2 cellular contexts compared by ENCODE assay signal in the genomic region with DNA sequence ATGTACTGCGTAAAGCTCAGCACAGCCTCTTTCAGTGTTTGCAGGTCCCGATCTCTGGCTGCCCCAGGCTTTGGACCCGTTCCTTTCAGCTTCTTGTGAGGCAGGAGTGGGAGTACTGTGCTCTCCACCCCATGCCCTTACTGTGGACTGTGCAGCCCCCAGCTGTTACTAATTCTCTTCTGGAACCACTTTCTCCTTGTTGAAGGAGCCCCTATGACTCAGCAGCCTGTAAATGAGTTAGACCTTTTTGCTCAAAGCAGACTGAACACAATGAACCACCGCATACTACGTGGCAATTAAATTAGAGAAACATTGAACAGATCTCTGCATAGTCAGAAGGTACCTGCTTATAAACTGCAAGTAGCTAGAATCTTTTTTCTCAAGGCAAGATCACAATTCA.
TF ChIP-seq lines count a peak whose summit lies in the region.

No MANE protein-coding gene starts in this region.

TF ChIP-seq in GM23338, 12 proteins besides CTCF, POLR2A, EP300 and RAD21 (continued from another document):
- no peak for TF ChIP-seq STAT1 (IDR thresholded peaks at IDR 0.05; ENCODE audit: unreplicated experiment)
- no peak for TF ChIP-seq NANOG (IDR thresholded peaks at IDR 0.05; ENCODE audit: borderline replicate concordance)
- no peak for TF ChIP-seq ZNF114 (CRISPR knock-in tag; IDR thresholded peaks at IDR 0.05)
- TF ChIP-seq, protein P1, sequence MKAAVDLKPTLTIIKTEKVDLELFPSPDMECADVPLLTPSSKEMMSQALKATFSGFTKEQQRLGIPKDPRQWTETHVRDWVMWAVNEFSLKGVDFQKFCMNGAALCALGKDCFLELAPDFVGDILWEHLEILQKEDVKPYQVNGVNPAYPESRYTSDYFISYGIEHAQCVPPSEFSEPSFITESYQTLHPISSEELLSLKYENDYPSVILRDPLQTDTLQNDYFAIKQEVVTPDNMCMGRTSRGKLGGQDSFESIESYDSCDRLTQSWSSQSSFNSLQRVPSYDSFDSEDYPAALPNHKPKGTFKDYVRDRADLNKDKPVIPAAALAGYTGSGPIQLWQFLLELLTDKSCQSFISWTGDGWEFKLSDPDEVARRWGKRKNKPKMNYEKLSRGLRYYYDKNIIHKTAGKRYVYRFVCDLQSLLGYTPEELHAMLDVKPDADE (IDR thresholded peaks at IDR 0.05), result no peak
- TF ChIP-seq, protein P2, sequence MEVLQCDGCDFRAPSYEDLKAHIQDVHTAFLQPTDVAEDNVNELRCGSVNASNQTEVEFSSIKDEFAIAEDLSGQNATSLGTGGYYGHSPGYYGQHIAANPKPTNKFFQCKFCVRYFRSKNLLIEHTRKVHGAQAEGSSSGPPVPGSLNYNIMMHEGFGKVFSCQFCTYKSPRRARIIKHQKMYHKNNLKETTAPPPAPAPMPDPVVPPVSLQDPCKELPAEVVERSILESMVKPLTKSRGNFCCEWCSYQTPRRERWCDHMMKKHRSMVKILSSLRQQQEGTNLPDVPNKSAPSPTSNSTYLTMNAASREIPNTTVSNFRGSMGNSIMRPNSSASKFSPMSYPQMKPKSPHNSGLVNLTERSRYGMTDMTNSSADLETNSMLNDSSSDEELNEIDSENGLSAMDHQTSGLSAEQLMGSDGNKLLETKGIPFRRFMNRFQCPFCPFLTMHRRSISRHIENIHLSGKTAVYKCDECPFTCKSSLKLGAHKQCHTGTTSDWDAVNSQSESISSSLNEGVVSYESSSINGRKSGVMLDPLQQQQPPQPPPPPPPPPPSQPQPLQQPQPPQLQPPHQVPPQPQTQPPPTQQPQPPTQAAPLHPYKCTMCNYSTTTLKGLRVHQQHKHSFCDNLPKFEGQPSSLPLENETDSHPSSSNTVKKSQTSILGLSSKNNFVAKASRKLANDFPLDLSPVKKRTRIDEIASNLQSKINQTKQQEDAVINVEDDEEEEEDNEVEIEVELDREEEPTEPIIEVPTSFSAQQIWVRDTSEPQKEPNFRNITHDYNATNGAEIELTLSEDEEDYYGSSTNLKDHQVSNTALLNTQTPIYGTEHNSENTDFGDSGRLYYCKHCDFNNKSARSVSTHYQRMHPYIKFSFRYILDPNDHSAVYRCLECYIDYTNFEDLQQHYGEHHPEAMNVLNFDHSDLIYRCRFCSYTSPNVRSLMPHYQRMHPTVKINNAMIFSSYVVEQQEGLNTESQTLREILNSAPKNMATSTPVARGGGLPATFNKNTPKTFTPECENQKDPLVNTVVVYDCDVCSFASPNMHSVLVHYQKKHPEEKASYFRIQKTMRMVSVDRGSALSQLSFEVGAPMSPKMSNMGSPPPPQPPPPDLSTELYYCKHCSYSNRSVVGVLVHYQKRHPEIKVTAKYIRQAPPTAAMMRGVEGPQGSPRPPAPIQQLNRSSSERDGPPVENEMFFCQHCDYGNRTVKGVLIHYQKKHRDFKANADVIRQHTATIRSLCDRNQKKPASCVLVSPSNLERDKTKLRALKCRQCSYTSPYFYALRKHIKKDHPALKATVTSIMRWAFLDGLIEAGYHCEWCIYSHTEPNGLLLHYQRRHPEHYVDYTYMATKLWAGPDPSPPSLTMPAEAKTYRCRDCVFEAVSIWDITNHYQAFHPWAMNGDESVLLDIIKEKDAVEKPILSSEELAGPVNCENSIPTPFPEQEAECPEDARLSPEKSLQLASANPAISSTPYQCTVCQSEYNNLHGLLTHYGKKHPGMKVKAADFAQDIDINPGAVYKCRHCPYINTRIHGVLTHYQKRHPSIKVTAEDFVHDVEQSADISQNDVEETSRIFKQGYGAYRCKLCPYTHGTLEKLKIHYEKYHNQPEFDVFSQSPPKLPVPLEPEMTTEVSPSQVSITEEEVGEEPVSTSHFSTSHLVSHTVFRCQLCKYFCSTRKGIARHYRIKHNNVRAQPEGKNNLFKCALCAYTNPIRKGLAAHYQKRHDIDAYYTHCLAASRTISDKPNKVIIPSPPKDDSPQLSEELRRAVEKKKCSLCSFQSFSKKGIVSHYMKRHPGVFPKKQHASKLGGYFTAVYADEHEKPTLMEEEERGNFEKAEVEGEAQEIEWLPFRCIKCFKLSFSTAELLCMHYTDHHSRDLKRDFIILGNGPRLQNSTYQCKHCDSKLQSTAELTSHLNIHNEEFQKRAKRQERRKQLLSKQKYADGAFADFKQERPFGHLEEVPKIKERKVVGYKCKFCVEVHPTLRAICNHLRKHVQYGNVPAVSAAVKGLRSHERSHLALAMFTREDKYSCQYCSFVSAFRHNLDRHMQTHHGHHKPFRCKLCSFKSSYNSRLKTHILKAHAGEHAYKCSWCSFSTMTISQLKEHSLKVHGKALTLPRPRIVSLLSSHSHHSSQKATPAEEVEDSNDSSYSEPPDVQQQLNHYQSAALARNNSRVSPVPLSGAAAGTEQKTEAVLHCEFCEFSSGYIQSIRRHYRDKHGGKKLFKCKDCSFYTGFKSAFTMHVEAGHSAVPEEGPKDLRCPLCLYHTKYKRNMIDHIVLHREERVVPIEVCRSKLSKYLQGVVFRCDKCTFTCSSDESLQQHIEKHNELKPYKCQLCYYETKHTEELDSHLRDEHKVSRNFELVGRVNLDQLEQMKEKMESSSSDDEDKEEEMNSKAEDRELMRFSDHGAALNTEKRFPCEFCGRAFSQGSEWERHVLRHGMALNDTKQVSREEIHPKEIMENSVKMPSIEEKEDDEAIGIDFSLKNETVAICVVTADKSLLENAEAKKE (CRISPR knock-in tag; IDR thresholded peaks at IDR 0.05), result no peak
- TF ChIP-seq, protein P3, sequence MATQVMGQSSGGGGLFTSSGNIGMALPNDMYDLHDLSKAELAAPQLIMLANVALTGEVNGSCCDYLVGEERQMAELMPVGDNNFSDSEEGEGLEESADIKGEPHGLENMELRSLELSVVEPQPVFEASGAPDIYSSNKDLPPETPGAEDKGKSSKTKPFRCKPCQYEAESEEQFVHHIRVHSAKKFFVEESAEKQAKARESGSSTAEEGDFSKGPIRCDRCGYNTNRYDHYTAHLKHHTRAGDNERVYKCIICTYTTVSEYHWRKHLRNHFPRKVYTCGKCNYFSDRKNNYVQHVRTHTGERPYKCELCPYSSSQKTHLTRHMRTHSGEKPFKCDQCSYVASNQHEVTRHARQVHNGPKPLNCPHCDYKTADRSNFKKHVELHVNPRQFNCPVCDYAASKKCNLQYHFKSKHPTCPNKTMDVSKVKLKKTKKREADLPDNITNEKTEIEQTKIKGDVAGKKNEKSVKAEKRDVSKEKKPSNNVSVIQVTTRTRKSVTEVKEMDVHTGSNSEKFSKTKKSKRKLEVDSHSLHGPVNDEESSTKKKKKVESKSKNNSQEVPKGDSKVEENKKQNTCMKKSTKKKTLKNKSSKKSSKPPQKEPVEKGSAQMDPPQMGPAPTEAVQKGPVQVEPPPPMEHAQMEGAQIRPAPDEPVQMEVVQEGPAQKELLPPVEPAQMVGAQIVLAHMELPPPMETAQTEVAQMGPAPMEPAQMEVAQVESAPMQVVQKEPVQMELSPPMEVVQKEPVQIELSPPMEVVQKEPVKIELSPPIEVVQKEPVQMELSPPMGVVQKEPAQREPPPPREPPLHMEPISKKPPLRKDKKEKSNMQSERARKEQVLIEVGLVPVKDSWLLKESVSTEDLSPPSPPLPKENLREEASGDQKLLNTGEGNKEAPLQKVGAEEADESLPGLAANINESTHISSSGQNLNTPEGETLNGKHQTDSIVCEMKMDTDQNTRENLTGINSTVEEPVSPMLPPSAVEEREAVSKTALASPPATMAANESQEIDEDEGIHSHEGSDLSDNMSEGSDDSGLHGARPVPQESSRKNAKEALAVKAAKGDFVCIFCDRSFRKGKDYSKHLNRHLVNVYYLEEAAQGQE (IDR thresholded peaks at IDR 0.05; ENCODE audit: unreplicated experiment), result no peak
- TF ChIP-seq JUNB (IDR thresholded peaks at IDR 0.05; ENCODE audit: unreplicated experiment), result no peak
- TF ChIP-seq POLR2AphosphoS5 (IDR thresholded peaks at IDR 0.05; ENCODE audit: low read depth), result no peak

TF ChIP-seq in WTC11, 78 proteins besides CTCF, POLR2A, EP300 and RAD21 (continued from another document):
- no peak for TF ChIP-seq ATF6 (CRISPR knock-in tag; IDR thresholded peaks at IDR 0.05)
- TF ChIP-seq, protein P4, sequence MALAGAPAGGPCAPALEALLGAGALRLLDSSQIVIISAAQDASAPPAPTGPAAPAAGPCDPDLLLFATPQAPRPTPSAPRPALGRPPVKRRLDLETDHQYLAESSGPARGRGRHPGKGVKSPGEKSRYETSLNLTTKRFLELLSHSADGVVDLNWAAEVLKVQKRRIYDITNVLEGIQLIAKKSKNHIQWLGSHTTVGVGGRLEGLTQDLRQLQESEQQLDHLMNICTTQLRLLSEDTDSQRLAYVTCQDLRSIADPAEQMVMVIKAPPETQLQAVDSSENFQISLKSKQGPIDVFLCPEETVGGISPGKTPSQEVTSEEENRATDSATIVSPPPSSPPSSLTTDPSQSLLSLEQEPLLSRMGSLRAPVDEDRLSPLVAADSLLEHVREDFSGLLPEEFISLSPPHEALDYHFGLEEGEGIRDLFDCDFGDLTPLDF (CRISPR knock-in tag; IDR thresholded peaks at IDR 0.05), result no peak
- no peak for TF ChIP-seq RELA (CRISPR knock-in tag; IDR thresholded peaks at IDR 0.05; ENCODE audit: borderline replicate concordance)
- TF ChIP-seq ZNF263 (CRISPR knock-in tag; IDR thresholded peaks at IDR 0.05; ENCODE audit: low read depth), result no peak
- TF ChIP-seq, protein P5, sequence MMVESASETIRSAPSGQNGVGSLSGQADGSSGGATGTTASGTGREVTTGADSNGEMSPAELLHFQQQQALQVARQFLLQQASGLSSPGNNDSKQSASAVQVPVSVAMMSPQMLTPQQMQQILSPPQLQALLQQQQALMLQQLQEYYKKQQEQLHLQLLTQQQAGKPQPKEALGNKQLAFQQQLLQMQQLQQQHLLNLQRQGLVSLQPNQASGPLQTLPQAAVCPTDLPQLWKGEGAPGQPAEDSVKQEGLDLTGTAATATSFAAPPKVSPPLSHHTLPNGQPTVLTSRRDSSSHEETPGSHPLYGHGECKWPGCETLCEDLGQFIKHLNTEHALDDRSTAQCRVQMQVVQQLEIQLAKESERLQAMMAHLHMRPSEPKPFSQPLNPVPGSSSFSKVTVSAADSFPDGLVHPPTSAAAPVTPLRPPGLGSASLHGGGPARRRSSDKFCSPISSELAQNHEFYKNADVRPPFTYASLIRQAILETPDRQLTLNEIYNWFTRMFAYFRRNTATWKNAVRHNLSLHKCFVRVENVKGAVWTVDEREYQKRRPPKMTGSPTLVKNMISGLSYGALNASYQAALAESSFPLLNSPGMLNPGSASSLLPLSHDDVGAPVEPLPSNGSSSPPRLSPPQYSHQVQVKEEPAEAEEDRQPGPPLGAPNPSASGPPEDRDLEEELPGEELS (CRISPR knock-in tag; IDR thresholded peaks at IDR 0.05), result no peak
- no peak for TF ChIP-seq IRF2 (CRISPR knock-in tag; IDR thresholded peaks at IDR 0.05; ENCODE audit: borderline replicate concordance, low read depth)
- TF ChIP-seq SMAD3 (CRISPR knock-in tag; IDR thresholded peaks at IDR 0.05; ENCODE audit: borderline replicate concordance), result no peak
- TF ChIP-seq GRHL2 (CRISPR knock-in tag; IDR thresholded peaks at IDR 0.05; ENCODE audit: insufficient replicate concordance, severe bottlenecking), result no peak
- no peak for TF ChIP-seq NFATC4 (CRISPR knock-in tag; IDR thresholded peaks at IDR 0.05)
- no peak for TF ChIP-seq OVOL2 (CRISPR knock-in tag; IDR thresholded peaks at IDR 0.05; ENCODE audit: borderline replicate concordance)
- TF ChIP-seq, protein P6, sequence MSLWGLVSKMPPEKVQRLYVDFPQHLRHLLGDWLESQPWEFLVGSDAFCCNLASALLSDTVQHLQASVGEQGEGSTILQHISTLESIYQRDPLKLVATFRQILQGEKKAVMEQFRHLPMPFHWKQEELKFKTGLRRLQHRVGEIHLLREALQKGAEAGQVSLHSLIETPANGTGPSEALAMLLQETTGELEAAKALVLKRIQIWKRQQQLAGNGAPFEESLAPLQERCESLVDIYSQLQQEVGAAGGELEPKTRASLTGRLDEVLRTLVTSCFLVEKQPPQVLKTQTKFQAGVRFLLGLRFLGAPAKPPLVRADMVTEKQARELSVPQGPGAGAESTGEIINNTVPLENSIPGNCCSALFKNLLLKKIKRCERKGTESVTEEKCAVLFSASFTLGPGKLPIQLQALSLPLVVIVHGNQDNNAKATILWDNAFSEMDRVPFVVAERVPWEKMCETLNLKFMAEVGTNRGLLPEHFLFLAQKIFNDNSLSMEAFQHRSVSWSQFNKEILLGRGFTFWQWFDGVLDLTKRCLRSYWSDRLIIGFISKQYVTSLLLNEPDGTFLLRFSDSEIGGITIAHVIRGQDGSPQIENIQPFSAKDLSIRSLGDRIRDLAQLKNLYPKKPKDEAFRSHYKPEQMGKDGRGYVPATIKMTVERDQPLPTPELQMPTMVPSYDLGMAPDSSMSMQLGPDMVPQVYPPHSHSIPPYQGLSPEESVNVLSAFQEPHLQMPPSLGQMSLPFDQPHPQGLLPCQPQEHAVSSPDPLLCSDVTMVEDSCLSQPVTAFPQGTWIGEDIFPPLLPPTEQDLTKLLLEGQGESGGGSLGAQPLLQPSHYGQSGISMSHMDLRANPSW (CRISPR knock-in tag; conservative IDR thresholded peaks at IDR 0.05; ENCODE audit: low read depth), result no peak
- TF ChIP-seq, protein P7, sequence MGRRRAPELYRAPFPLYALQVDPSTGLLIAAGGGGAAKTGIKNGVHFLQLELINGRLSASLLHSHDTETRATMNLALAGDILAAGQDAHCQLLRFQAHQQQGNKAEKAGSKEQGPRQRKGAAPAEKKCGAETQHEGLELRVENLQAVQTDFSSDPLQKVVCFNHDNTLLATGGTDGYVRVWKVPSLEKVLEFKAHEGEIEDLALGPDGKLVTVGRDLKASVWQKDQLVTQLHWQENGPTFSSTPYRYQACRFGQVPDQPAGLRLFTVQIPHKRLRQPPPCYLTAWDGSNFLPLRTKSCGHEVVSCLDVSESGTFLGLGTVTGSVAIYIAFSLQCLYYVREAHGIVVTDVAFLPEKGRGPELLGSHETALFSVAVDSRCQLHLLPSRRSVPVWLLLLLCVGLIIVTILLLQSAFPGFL (CRISPR knock-in tag; IDR thresholded peaks at IDR 0.05; ENCODE audit: borderline replicate concordance), result no peak
- no peak for TF ChIP-seq CBFB (CRISPR knock-in tag; IDR thresholded peaks at IDR 0.05; ENCODE audit: low read depth)
- TF ChIP-seq, protein P8, sequence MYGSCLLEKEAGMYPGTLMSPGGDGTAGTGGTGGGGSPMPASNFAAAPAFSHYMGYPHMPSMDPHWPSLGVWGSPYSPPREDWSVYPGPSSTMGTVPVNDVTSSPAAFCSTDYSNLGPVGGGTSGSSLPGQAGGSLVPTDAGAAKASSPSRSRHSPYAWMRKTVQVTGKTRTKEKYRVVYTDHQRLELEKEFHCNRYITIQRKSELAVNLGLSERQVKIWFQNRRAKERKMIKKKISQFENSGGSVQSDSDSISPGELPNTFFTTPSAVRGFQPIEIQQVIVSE (CRISPR knock-in tag; IDR thresholded peaks at IDR 0.05; ENCODE audit: borderline replicate concordance), result no peak
- TF ChIP-seq, protein P9, sequence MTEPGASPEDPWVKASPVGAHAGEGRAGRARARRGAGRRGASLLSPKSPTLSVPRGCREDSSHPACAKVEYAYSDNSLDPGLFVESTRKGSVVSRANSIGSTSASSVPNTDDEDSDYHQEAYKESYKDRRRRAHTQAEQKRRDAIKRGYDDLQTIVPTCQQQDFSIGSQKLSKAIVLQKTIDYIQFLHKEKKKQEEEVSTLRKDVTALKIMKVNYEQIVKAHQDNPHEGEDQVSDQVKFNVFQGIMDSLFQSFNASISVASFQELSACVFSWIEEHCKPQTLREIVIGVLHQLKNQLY (CRISPR knock-in tag; IDR thresholded peaks at IDR 0.05), result no peak
- TF ChIP-seq ZNF138 (CRISPR knock-in tag; conservative IDR thresholded peaks at IDR 0.05), result no peak
- TF ChIP-seq CREB1 (CRISPR knock-in tag; IDR thresholded peaks at IDR 0.05), result no peak
